23 cellular contexts compared by ENCODE assay signal in the genomic region with DNA sequence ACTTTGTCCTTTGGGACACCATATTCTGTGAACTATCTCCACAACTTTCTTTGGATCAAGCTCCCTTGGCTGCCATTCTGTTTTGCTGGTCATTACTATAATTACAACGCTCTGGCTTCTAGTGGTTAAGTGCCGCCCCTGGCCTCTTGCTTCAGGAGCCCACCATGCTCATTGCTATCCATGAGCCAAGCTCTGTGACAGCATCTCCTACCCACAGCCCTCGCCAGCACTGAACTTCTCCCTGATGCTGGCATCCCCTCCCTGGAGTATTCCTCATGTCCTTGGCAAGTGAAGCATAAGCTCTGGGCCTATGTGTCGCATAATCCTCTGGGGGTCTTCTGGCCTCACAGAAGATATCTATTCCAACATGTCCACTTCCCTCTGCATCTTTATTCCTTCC.
"Had no signal": no experiment of that assay in that cellular context is flagged by ENCODE, and none has a peak within 500 bp of the region (broad histone marks: within the 10 kb centered on the region; RNA-seq: fewer than 3 reads in every experiment).

No MANE protein-coding gene starts in this region.

- H3K4me3 Mint-ChIP-seq: effector memory CD8-positive, alpha-beta T cell; immature natural killer cell; memory B cell; naive thymus-derived CD4-positive, alpha-beta T cell; nephron progenitor cell; stimulated activated effector memory CD8-positive, alpha-beta T cell treated with anti-CD3 and anti-CD28 coated beads, Interleukin-12 subunit alpha, Interleukin-12 subunit beta, amount 100 ng/mL, for 72 hours had no signal

- ATAC-seq: effector memory CD8-positive, alpha-beta T cell; naive thymus-derived CD4-positive, alpha-beta T cell; stimulated activated effector memory CD8-positive, alpha-beta T cell treated with anti-CD3 and anti-CD28 coated beads, Interleukin-12 subunit alpha, Interleukin-12 subunit beta, amount 100 ng/mL, for 72 hours had no signal

- H3K36me3 ChIP-seq: esophagus squamous epithelium, sigmoid colon, stomach, thyroid gland had no signal

- H3K4me1 Mint-ChIP-seq: immature natural killer cell; memory B cell; naive thymus-derived CD4-positive, alpha-beta T cell; nephron progenitor cell; stimulated activated effector memory CD8-positive, alpha-beta T cell treated with anti-CD3 and anti-CD28 coated beads, Interleukin-12 subunit alpha, Interleukin-12 subunit beta, amount 100 ng/mL, for 72 hours had no signal

- H3K36me3 Mint-ChIP-seq: immature natural killer cell; memory B cell; naive thymus-derived CD4-positive, alpha-beta T cell; stimulated activated effector memory CD8-positive, alpha-beta T cell treated with anti-CD3 and anti-CD28 coated beads, Interleukin-12 subunit alpha, Interleukin-12 subunit beta, amount 100 ng/mL, for 72 hours had no signal

- H3K27ac Mint-ChIP-seq: effector memory CD8-positive, alpha-beta T cell; memory B cell; naive thymus-derived CD4-positive, alpha-beta T cell; nephron progenitor cell; progenitor cell of endocrine pancreas; stimulated activated effector memory CD8-positive, alpha-beta T cell treated with anti-CD3 and anti-CD28 coated beads, Interleukin-12 subunit alpha, Interleukin-12 subunit beta, amount 100 ng/mL, for 72 hours had no signal

- DNase-seq: cerebellar nuclear complex; cortex of kidney; effector memory CD8-positive, alpha-beta T cell; erythroblast; esophagus squamous epithelium; foreskin melanocyte; hypothalamus; immature natural killer cell; midbrain; naive thymus-derived CD4-positive, alpha-beta T cell; nephron progenitor cell; occipital lobe; sigmoid colon; stimulated activated CD4-positive, alpha-beta T cell treated with anti-CD3 and anti-CD28 coated beads, Interleukin-2, amount 100 ng/mL, for 24 hours; stimulated activated CD4-positive, alpha-beta T cell treated with anti-CD3 and anti-CD28 coated beads, Interleukin-4, amount 100 ng/mL, for 24 hours; stimulated activated naive CD4-positive, alpha-beta T cell treated with Interleukin-2 at 50 U/mL for 16 hours; stomach; thyroid gland had no signal

- H3K9me3 Mint-ChIP-seq: effector memory CD8-positive, alpha-beta T cell; immature natural killer cell; memory B cell; naive thymus-derived CD4-positive, alpha-beta T cell; nephron progenitor cell; stimulated activated effector memory CD8-positive, alpha-beta T cell treated with anti-CD3 and anti-CD28 coated beads, Interleukin-12 subunit alpha, Interleukin-12 subunit beta, amount 100 ng/mL, for 72 hours had no signal

- H3K9me3 ChIP-seq: esophagus squamous epithelium, sigmoid colon, stomach, thyroid gland had no signal

- H3K27ac ChIP-seq: esophagus squamous epithelium, parathyroid adenoma, sigmoid colon, stomach, thyroid gland had no signal

- H3K27me3 ChIP-seq: esophagus squamous epithelium, sigmoid colon, stomach, thyroid gland had no signal

- H3K4me1 ChIP-seq: parathyroid adenoma, sigmoid colon, stomach, thyroid gland had no signal

- H3K27me3 Mint-ChIP-seq: progenitor cell of endocrine pancreas had no signal

- H3K4me3 ChIP-seq: esophagus squamous epithelium, lung, sigmoid colon, stomach, thyroid gland had no signal
